ENCODE assay signal across 1 cellular context in the genomic region with DNA sequence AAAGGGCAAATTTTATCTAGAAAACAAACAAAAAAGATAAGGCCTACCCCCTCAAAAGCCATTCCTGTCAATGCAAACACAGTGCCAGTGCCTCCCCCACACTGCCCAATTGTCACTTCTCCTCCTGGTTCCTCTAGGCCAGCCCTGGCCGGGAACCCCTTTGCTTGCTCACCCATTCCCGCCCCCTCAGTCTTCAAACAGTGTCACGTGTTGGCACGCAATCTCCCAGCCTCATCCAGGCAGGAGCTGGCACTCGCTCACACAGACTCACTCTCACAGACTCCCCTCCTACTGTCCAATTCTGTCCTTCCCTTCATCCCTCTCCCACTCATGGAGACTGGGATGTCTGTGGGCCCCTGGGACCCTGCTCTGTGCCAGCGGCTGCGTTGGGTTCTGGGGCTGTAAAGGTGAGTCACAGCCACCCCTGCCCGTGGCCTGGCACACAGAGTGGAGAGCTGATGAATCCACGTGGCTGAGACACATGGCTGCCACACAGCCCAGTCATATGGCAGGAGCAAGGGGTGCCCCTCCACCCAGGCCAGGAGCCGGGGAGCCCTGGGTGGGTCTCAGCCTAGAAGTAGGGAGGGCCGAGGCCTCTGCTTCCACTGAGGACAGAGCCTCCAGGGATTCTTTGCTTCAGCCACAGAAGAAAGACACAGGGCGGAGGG.
TF ChIP-seq lines count a peak whose summit lies in the region.

No MANE protein-coding gene starts in this region.

TF ChIP-seq in HepG2, 621 proteins besides CTCF, POLR2A, EP300 and RAD21 (continued from another document and continues in another):
- TF ChIP-seq, protein P1, sequence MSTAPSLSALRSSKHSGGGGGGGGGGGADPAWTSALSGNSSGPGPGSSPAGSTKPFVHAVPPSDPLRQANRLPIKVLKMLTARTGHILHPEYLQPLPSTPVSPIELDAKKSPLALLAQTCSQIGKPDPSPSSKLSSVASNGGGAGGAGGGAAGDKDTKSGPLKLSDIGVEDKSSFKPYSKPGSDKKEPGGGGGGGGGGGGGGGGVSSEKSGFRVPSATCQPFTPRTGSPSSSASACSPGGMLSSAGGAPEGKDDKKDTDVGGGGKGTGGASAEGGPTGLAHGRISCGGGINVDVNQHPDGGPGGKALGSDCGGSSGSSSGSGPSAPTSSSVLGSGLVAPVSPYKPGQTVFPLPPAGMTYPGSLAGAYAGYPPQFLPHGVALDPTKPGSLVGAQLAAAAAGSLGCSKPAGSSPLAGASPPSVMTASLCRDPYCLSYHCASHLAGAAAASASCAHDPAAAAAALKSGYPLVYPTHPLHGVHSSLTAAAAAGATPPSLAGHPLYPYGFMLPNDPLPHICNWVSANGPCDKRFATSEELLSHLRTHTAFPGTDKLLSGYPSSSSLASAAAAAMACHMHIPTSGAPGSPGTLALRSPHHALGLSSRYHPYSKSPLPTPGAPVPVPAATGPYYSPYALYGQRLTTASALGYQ (CRISPR knock-in tag; IDR thresholded peaks at IDR 0.05) = no peak; the same call in 1 of the 2 replicates
- TF ChIP-seq ZSCAN20 (CRISPR knock-in tag; IDR thresholded peaks at IDR 0.05; ENCODE audit: borderline replicate concordance) = 0 out of 2 replicates have a peak, but pooled peaks have one; percentile 44
- TF ChIP-seq, protein P2, sequence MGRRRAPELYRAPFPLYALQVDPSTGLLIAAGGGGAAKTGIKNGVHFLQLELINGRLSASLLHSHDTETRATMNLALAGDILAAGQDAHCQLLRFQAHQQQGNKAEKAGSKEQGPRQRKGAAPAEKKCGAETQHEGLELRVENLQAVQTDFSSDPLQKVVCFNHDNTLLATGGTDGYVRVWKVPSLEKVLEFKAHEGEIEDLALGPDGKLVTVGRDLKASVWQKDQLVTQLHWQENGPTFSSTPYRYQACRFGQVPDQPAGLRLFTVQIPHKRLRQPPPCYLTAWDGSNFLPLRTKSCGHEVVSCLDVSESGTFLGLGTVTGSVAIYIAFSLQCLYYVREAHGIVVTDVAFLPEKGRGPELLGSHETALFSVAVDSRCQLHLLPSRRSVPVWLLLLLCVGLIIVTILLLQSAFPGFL (CRISPR knock-in tag; IDR thresholded peaks at IDR 0.05) = no peak
- TF ChIP-seq, protein P3, sequence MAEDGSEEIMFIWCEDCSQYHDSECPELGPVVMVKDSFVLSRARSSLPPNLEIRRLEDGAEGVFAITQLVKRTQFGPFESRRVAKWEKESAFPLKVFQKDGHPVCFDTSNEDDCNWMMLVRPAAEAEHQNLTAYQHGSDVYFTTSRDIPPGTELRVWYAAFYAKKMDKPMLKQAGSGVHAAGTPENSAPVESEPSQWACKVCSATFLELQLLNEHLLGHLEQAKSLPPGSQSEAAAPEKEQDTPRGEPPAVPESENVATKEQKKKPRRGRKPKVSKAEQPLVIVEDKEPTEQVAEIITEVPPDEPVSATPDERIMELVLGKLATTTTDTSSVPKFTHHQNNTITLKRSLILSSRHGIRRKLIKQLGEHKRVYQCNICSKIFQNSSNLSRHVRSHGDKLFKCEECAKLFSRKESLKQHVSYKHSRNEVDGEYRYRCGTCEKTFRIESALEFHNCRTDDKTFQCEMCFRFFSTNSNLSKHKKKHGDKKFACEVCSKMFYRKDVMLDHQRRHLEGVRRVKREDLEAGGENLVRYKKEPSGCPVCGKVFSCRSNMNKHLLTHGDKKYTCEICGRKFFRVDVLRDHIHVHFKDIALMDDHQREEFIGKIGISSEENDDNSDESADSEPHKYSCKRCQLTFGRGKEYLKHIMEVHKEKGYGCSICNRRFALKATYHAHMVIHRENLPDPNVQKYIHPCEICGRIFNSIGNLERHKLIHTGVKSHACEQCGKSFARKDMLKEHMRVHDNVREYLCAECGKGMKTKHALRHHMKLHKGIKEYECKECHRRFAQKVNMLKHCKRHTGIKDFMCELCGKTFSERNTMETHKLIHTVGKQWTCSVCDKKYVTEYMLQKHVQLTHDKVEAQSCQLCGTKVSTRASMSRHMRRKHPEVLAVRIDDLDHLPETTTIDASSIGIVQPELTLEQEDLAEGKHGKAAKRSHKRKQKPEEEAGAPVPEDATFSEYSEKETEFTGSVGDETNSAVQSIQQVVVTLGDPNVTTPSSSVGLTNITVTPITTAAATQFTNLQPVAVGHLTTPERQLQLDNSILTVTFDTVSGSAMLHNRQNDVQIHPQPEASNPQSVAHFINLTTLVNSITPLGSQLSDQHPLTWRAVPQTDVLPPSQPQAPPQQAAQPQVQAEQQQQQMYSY (CRISPR knock-in tag; IDR thresholded peaks at IDR 0.05) = 0 out of 2 replicates have a peak, but pooled peaks have one; percentile 8
- peak; percentile 8; the same call in 1 of the 2 replicates for TF ChIP-seq ZFP37 (CRISPR knock-in tag; IDR thresholded peaks at IDR 0.05; ENCODE audit: borderline replicate concordance)
- TF ChIP-seq, protein P4, sequence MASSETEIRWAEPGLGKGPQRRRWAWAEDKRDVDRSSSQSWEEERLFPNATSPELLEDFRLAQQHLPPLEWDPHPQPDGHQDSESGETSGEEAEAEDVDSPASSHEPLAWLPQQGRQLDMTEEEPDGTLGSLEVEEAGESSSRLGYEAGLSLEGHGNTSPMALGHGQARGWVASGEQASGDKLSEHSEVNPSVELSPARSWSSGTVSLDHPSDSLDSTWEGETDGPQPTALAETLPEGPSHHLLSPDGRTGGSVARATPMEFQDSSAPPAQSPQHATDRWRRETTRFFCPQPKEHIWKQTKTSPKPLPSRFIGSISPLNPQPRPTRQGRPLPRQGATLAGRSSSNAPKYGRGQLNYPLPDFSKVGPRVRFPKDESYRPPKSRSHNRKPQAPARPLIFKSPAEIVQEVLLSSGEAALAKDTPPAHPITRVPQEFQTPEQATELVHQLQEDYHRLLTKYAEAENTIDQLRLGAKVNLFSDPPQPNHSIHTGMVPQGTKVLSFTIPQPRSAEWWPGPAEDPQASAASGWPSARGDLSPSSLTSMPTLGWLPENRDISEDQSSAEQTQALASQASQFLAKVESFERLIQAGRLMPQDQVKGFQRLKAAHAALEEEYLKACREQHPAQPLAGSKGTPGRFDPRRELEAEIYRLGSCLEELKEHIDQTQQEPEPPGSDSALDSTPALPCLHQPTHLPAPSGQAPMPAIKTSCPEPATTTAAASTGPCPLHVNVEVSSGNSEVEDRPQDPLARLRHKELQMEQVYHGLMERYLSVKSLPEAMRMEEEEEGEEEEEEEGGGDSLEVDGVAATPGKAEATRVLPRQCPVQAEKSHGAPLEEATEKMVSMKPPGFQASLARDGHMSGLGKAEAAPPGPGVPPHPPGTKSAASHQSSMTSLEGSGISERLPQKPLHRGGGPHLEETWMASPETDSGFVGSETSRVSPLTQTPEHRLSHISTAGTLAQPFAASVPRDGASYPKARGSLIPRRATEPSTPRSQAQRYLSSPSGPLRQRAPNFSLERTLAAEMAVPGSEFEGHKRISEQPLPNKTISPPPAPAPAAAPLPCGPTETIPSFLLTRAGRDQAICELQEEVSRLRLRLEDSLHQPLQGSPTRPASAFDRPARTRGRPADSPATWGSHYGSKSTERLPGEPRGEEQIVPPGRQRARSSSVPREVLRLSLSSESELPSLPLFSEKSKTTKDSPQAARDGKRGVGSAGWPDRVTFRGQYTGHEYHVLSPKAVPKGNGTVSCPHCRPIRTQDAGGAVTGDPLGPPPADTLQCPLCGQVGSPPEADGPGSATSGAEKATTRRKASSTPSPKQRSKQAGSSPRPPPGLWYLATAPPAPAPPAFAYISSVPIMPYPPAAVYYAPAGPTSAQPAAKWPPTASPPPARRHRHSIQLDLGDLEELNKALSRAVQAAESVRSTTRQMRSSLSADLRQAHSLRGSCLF (CRISPR knock-in tag; IDR thresholded peaks at IDR 0.05; ENCODE audit: borderline replicate concordance) = peak; percentile 23; the same call in 1 of the 2 replicates
- TF ChIP-seq CREM (IDR thresholded peaks at IDR 0.05) = peak; percentile 26; the same call in 1 of the 2 replicates
- TF ChIP-seq CREM (CRISPR knock-in tag; IDR thresholded peaks at IDR 0.05) = no peak
- TF ChIP-seq, protein P5, sequence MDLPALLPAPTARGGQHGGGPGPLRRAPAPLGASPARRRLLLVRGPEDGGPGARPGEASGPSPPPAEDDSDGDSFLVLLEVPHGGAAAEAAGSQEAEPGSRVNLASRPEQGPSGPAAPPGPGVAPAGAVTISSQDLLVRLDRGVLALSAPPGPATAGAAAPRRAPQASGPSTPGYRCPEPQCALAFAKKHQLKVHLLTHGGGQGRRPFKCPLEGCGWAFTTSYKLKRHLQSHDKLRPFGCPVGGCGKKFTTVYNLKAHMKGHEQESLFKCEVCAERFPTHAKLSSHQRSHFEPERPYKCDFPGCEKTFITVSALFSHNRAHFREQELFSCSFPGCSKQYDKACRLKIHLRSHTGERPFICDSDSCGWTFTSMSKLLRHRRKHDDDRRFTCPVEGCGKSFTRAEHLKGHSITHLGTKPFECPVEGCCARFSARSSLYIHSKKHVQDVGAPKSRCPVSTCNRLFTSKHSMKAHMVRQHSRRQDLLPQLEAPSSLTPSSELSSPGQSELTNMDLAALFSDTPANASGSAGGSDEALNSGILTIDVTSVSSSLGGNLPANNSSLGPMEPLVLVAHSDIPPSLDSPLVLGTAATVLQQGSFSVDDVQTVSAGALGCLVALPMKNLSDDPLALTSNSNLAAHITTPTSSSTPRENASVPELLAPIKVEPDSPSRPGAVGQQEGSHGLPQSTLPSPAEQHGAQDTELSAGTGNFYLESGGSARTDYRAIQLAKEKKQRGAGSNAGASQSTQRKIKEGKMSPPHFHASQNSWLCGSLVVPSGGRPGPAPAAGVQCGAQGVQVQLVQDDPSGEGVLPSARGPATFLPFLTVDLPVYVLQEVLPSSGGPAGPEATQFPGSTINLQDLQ (CRISPR knock-in tag; IDR thresholded peaks at IDR 0.05) = 0 out of 2 replicates have a peak, but pooled peaks have one; percentile 53
- TF ChIP-seq, protein P6, sequence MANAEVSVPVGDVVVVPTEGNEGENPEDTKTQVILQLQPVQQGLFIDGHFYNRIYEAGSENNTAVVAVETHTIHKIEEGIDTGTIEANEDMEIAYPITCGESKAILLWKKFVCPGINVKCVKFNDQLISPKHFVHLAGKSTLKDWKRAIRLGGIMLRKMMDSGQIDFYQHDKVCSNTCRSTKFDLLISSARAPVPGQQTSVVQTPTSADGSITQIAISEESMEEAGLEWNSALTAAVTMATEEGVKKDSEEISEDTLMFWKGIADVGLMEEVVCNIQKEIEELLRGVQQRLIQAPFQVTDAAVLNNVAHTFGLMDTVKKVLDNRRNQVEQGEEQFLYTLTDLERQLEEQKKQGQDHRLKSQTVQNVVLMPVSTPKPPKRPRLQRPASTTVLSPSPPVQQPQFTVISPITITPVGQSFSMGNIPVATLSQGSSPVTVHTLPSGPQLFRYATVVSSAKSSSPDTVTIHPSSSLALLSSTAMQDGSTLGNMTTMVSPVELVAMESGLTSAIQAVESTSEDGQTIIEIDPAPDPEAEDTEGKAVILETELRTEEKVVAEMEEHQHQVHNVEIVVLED (CRISPR knock-in tag; IDR thresholded peaks at IDR 0.05; ENCODE audit: borderline replicate concordance) = peak; percentile 32; the same call in 1 of the 2 replicates
- TF ChIP-seq, protein P7, sequence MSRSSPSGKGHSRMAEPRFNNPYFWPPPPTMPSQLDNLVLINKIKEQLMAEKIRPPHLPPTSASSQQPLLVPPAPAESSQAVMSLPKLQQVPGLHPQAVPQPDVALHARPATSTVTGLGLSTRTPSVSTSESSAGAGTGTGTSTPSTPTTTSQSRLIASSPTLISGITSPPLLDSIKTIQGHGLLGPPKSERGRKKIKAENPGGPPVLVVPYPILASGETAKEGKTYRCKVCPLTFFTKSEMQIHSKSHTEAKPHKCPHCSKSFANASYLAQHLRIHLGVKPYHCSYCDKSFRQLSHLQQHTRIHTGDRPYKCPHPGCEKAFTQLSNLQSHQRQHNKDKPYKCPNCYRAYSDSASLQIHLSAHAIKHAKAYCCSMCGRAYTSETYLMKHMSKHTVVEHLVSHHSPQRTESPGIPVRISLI (CRISPR knock-in tag; IDR thresholded peaks at IDR 0.05; ENCODE audit: borderline replicate concordance) = 0 out of 2 replicates have a peak, but pooled peaks have one; percentile 48
- TF ChIP-seq, protein P8, sequence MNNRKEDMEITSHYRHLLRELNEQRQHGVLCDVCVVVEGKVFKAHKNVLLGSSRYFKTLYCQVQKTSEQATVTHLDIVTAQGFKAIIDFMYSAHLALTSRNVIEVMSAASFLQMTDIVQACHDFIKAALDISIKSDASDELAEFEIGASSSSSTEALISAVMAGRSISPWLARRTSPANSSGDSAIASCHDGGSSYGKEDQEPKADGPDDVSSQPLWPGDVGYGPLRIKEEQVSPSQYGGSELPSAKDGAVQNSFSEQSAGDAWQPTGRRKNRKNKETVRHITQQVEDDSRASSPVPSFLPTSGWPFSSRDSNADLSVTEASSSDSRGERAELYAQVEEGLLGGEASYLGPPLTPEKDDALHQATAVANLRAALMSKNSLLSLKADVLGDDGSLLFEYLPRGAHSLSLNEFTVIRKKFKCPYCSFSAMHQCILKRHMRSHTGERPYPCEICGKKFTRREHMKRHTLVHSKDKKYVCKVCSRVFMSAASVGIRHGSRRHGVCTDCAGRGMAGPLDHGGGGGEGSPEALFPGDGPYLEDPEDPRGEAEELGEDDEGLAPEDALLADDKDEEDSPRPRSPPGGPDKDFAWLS (CRISPR knock-in tag; IDR thresholded peaks at IDR 0.05; ENCODE audit: borderline replicate concordance) = peak; percentile 91; the same call in 1 of the 2 replicates
- no peak for TF ChIP-seq PRPF4 (IDR thresholded peaks at IDR 0.05; ENCODE audit: low read depth, low read length, poor library complexity, severe bottlenecking)
- TF ChIP-seq, protein P9, sequence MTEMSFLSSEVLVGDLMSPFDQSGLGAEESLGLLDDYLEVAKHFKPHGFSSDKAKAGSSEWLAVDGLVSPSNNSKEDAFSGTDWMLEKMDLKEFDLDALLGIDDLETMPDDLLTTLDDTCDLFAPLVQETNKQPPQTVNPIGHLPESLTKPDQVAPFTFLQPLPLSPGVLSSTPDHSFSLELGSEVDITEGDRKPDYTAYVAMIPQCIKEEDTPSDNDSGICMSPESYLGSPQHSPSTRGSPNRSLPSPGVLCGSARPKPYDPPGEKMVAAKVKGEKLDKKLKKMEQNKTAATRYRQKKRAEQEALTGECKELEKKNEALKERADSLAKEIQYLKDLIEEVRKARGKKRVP (CRISPR knock-in tag; IDR thresholded peaks at IDR 0.05) = peak; percentile 25 to 37; a peak in 2 of 4 replicates
- TF ChIP-seq, protein P10, sequence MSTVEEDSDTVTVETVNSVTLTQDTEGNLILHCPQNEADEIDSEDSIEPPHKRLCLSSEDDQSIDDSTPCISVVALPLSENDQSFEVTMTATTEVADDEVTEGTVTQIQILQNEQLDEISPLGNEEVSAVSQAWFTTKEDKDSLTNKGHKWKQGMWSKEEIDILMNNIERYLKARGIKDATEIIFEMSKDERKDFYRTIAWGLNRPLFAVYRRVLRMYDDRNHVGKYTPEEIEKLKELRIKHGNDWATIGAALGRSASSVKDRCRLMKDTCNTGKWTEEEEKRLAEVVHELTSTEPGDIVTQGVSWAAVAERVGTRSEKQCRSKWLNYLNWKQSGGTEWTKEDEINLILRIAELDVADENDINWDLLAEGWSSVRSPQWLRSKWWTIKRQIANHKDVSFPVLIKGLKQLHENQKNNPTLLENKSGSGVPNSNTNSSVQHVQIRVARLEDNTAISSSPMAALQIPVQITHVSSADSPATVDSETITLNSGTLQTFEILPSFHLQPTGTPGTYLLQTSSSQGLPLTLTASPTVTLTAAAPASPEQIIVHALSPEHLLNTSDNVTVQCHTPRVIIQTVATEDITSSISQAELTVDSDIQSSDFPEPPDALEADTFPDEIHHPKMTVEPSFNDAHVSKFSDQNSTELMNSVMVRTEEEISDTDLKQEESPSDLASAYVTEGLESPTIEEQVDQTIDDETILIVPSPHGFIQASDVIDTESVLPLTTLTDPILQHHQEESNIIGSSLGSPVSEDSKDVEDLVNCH (CRISPR knock-in tag; IDR thresholded peaks at IDR 0.05) = peak; percentile 90; the same call in 1 of the 2 replicates
- no peak for TF ChIP-seq HOXA5 (CRISPR knock-in tag; IDR thresholded peaks at IDR 0.05)
- TF ChIP-seq DPF2 (CRISPR knock-in tag; IDR thresholded peaks at IDR 0.05; ENCODE audit: borderline replicate concordance, low read depth) = no peak
- no peak for TF ChIP-seq TAF1 (CRISPR knock-in tag; IDR thresholded peaks at IDR 0.05)
- peak; percentile 85; the same call in 1 of the 2 replicates for TF ChIP-seq CHD4 (IDR thresholded peaks at IDR 0.05; ENCODE audit: borderline replicate concordance, low read length)
- TF ChIP-seq CEBPB (IDR thresholded peaks at IDR 0.05; ENCODE audit: borderline replicate concordance, low read depth, low read length) = peak; percentile 11; the same call in 1 of the 2 replicates
- peak; percentile 77 for TF ChIP-seq ZFX (CRISPR knock-in tag; IDR thresholded peaks at IDR 0.05; ENCODE audit: low read depth)
- peak; percentile 31; the same call in 1 of the 2 replicates for TF ChIP-seq ETV6 (CRISPR knock-in tag; conservative IDR thresholded peaks at IDR 0.05)
